ENCODE assay signal across 1 cellular context in the genomic region with DNA sequence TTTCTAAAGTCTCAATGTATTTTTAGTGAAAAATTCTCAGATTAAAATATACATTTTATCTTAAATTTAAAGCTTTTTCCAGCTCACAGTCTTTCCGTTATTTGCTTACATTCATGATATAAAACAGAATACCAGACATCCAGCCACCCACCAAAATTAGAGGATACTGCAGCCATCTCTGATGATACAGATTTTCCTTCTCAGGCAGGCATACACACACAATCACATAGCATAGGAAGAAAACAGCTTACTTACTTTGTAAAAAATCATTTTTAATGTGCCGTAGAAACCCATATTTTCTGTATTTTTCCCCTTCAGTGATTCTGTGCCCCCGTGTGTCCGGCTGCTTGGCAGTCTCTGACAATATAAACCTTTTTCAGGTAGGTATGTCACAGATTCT.
TF ChIP-seq lines count a peak whose summit lies in the region.

No MANE protein-coding gene starts in this region.

TF ChIP-seq in GM23338, 12 proteins besides CTCF, POLR2A, EP300 and RAD21 (continued from another document):
- TF ChIP-seq, protein P1, sequence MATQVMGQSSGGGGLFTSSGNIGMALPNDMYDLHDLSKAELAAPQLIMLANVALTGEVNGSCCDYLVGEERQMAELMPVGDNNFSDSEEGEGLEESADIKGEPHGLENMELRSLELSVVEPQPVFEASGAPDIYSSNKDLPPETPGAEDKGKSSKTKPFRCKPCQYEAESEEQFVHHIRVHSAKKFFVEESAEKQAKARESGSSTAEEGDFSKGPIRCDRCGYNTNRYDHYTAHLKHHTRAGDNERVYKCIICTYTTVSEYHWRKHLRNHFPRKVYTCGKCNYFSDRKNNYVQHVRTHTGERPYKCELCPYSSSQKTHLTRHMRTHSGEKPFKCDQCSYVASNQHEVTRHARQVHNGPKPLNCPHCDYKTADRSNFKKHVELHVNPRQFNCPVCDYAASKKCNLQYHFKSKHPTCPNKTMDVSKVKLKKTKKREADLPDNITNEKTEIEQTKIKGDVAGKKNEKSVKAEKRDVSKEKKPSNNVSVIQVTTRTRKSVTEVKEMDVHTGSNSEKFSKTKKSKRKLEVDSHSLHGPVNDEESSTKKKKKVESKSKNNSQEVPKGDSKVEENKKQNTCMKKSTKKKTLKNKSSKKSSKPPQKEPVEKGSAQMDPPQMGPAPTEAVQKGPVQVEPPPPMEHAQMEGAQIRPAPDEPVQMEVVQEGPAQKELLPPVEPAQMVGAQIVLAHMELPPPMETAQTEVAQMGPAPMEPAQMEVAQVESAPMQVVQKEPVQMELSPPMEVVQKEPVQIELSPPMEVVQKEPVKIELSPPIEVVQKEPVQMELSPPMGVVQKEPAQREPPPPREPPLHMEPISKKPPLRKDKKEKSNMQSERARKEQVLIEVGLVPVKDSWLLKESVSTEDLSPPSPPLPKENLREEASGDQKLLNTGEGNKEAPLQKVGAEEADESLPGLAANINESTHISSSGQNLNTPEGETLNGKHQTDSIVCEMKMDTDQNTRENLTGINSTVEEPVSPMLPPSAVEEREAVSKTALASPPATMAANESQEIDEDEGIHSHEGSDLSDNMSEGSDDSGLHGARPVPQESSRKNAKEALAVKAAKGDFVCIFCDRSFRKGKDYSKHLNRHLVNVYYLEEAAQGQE (IDR thresholded peaks at IDR 0.05; ENCODE audit: unreplicated experiment) = no peak
